In the genomic region with DNA sequence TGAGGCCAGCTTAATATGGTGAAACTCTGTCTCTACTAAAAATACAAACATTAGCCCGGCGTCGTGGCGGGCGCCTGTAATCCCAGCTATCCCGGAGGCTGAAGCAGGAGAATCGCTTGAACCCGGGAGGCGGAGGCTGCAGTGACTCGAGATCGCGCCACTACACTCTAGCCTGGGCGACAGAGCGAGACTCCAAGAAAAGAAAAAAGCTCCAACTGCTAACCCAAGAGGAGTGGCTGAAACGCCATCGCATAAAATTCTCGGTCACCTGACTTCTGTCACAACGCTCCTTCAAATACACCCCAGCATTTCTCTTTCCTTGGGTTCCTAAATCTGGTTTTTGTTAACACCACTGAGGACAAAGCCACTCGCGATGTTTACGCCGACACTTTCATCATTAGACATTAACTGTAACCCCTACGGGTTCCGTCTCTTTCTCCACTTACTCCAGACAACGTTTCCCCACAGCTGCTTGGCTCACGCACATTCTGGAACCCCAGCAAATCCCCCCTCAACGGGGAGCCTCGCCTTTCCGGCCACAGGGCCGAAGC, we compare ENCODE assay signal across 6 cellular contexts. TPM values are rescaled to one million over a fixed set of nuclear protein-coding genes. Genes with fewer than 3 reads are reported as not detected.
A peak's percentile ranks its signal among the peaks of the same experiment; 100 is the strongest.
DNase-seq lines count a peak whose midpoint lies in the region; ATAC-seq and TF ChIP-seq lines count a peak whose summit lies in the region.

No MANE protein-coding gene starts in this region.

- H3K4me3 ChIP-seq in OCI-LY7 (ENCODE audit: low read depth, low read length, poor library complexity, severe bottlenecking) = peak overlapping the region; percentile 82

- H3K36me3 Mint-ChIP-seq in stimulated activated naive B cell treated with anti-CD40 and anti-IgM and Interleukin-4, amounts not matched to agents 10 μg/mL and 1 μg/mL and 100 μg/mL, for 72 hours = peaks cover 44 to 49% of the 10 kb centered on the region in 2 donors

- H4K20me1 ChIP-seq in OCI-LY7 (ENCODE audit: insufficient read depth, low read length) = peaks cover 27% of the 10 kb centered on the region; the same call in 1 of the 2 replicates

- intact Hi-C loops in OCI-LY7 (cut with micrococcal nuclease; ENCODE audit: unreplicated experiment) = loop anchor here (1.0 to 2.0 kb wide), 3 partner anchors 26 to 151 kb away; a partner anchor contains a TSS

- peak; percentile 34 to 37 for ATAC-seq in stimulated activated naive B cell treated with anti-CD40 and anti-IgM and Interleukin-4, amounts not matched to agents 10 μg/mL and 1 μg/mL and 100 μg/mL, for 72 hours (replicated peaks)

- H3K4me2 ChIP-seq in OCI-LY7 (ENCODE audit: low read length) = peak overlapping the region; percentile 88

- peaks cover 25% of the 10 kb centered on the region for H3K4me1 ChIP-seq in OCI-LY7 (ENCODE audit: insufficient read depth, low read length, poor library complexity, severe bottlenecking)

- H3K9me3 Mint-ChIP-seq in stimulated activated naive B cell treated with anti-CD40 and anti-IgM and Interleukin-4, amounts not matched to agents 10 μg/mL and 1 μg/mL and 100 μg/mL, for 72 hours = no peaks in the 10 kb centered on the region

- no TSS peak for BruUV-seq in OCI-LY7 (replicated peaks; lab: Mats Ljungman, UMichigan)

- H3K79me2 ChIP-seq in OCI-LY7 (ENCODE audit: insufficient read depth, low read depth, low read length) = peaks cover 53% of the 10 kb centered on the region

- H3K27ac Mint-ChIP-seq in stimulated activated naive B cell treated with anti-CD40 and anti-IgM and Interleukin-4, amounts not matched to agents 10 μg/mL and 1 μg/mL and 100 μg/mL, for 72 hours = peak overlapping the region; percentile 99

- peak overlapping the region; percentile 87 to 97 for H3K4me3 Mint-ChIP-seq in stimulated activated naive B cell treated with anti-CD40 and anti-IgM and Interleukin-4, amounts not matched to agents 10 μg/mL and 1 μg/mL and 100 μg/mL, for 72 hours

- peak; percentile 42 for DNase-seq in activated T-cell treated with anti-CD3 and anti-CD28 coated beads, Interleukin-2, amount 50 U/mL, for 1 hour
- no peak for DNase-seq in activated T-cell treated with anti-CD3 and anti-CD28 coated beads for 4 hours
- DNase-seq in OCI-LY7 (ENCODE audit: low spot score) = peak; percentile 40
- peak; percentile 63 for DNase-seq in fibroblast of peridontal ligament (ENCODE audit: extremely low read depth)
- DNase-seq in stimulated activated naive B cell treated with anti-CD40 and anti-IgM and Interleukin-4, amounts not matched to agents 10 μg/mL and 1 μg/mL and 100 μg/mL, for 72 hours = no peak
- DNase-seq in NCI-H187 treated with DMSO at 0.1 percent for 48 hours (lab: John Stamatoyannopoulos, UW) = no peak

- H3K9me3 ChIP-seq in OCI-LY7 (ENCODE audit: low read length) = no peaks in the 10 kb centered on the region

- no peaks in the 10 kb centered on the region for H3K9me2 ChIP-seq in OCI-LY7 (ENCODE audit: insufficient read depth, low read length)

- CTCF ChIA-PET in OCI-LY7 (lab: Charles Lee; ENCODE audit: unreplicated experiment) = no interaction called here

- POLR2A ChIA-PET in OCI-LY7 (lab: Charles Lee) = interaction anchor here (0.6 to 2.6 kb wide), 10 partner anchors 11 to 207 kb away, joined by 3 to 22 read pairs (median 3); a partner anchor contains a TSS

- TF ChIP-seq CTCF in OCI-LY7 (conservative IDR thresholded peaks at IDR 0.05; ENCODE audit: low read length) = no peak

- peak overlapping the region; percentile 86; the same call in 1 of the 2 replicates for H2AFZ ChIP-seq in OCI-LY7 (ENCODE audit: low read length)

- H3K27me3 Mint-ChIP-seq in stimulated activated naive B cell treated with anti-CD40 and anti-IgM and Interleukin-4, amounts not matched to agents 10 μg/mL and 1 μg/mL and 100 μg/mL, for 72 hours = no peaks in the 10 kb centered on the region

- peaks cover 30 to 52% of the 10 kb centered on the region in 2 donors for H3K4me1 Mint-ChIP-seq in stimulated activated naive B cell treated with anti-CD40 and anti-IgM and Interleukin-4, amounts not matched to agents 10 μg/mL and 1 μg/mL and 100 μg/mL, for 72 hours

- H3K27ac ChIP-seq in OCI-LY7 (ENCODE audit: low read depth, low read length, poor library complexity, severe bottlenecking) = peak overlapping the region; percentile 89

- H3K36me3 ChIP-seq in OCI-LY7 (ENCODE audit: insufficient read depth, low read length) = peaks cover 49% of the 10 kb centered on the region

RNA-seq across cellular contexts. Expression of a gene that starts 0.7 kb away (rescaled TPM):
- 74.9 and 80.1 TPM in 2 replicates for total RNA-seq in OCI-LY7 (2014; rRNA removed; shearing (Covaris generic))
- total RNA-seq in OCI-LY7 (2022) = 104 and 110 TPM in 2 replicates

RNA-seq across cellular contexts. Expression of a gene that starts 25.1 kb away (rescaled TPM):
- 49.4 and 54.4 TPM in 2 replicates for total RNA-seq in OCI-LY7 (2014; rRNA removed; shearing (Covaris generic))
- 75.0 and 76.4 TPM in 2 replicates for total RNA-seq in OCI-LY7 (2022)

RNA-seq across cellular contexts. Expression of a gene that starts 25.4 kb away (rescaled TPM):
- total RNA-seq in OCI-LY7 (2014; rRNA removed; shearing (Covaris generic)) = 37.5 and 68.4 TPM in 2 replicates
- total RNA-seq in OCI-LY7 (2022) = 57.4 and 60.4 TPM in 2 replicates

RNA-seq across cellular contexts. Expression of a gene that starts 52.0 kb away (rescaled TPM):
- total RNA-seq in OCI-LY7 (2014; rRNA removed; shearing (Covaris generic)) = 177 and 180 TPM in 2 replicates
- 171 and 183 TPM in 2 replicates for total RNA-seq in OCI-LY7 (2022)

Comparison
In these comparisons a context has a peak if more than half of its experiments do, and no peak if none do; other contexts are left out.
1. DNase-seq: peak in activated T-cell treated with anti-CD3 and anti-CD28 coated beads, Interleukin-2, amount 50 U/mL, for 1 hour (single experiment), OCI-LY7 (single experiment) and fibroblast of peridontal ligament (single experiment); none in activated T-cell treated with anti-CD3 and anti-CD28 coated beads for 4 hours (single experiment), stimulated activated naive B cell treated with anti-CD40 and anti-IgM and Interleukin-4, amounts not matched to agents 10 μg/mL and 1 μg/mL and 100 μg/mL, for 72 hours (single experiment) and NCI-H187 treated with DMSO at 0.1 percent for 48 hours (single experiment).